ENCODE assay signal across 8 cellular contexts in the genomic region with DNA sequence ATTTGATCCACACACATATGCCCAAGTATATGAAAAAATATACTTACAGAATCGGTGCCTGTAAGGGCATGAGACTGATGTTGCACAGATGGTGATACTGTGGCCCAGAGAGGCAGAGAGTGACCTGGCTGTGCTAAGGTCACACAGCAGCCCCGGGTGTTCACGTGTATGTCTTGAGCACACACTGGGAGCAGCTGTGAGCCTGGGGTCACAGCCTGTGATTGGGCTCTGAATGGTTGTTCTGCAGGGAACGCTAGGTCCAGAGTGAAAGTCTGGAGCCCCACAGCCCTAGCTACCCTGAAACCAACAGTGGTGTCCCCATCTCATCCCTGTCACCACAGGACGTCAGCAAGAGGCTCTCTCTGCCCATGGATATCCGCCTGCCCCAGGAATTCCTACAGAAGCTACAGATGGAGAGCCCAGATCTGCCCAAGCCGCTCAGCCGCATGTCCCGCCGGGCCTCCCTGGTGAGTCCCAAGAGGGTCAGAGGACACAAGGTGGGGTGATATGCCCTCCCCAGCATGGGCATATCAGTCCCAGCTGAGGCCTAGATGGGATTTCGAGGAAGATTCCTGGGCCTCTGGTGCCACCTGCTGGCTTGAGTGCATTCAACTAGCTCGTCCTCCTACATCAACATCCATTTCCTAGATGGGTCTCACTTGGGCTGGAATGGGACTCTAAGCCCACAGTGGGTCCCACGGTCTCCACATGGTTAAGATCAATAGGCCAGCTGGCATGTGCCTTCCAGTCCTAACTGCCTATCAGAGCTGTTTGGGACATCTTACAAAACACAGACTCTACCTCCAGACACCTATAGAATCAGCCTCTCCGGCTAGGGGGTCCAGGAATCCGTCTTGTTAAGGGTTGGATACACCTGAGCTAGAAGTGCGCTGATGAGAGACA. TPM values are rescaled to one million over a fixed set of nuclear protein-coding genes. Genes with fewer than 3 reads are reported as not detected.
DNase-seq lines count a peak whose midpoint lies in the region; ATAC-seq and TF ChIP-seq lines count a peak whose summit lies in the region.

No MANE protein-coding gene starts in this region.

- intact Hi-C loops in heart left ventricle (cut with DNase I) = loop anchor here in 9 of 10 donors (1.0 to 10.0 kb wide), 7 partner anchors 35 to 249 kb away; no protein-coding TSS in a partner anchor

- no peaks in the 10 kb centered on the region for H3K9me3 ChIP-seq in heart left ventricle

- no peaks in the 10 kb centered on the region for H3K36me3 Mint-ChIP-seq in activated naive CD8-positive, alpha-beta T cell treated with anti-CD3 and anti-CD28 coated beads, Interleukin-2, amount 50 U/mL, for 24 hours (ENCODE audit: low read depth)

- CTCF ChIA-PET in GM10248 (lab: Yijun Ruan, JAX) = interaction anchor here (0.6 to 13.6 kb wide), 76 partner anchors 10 to 717 kb away, joined by 3 to 247 read pairs (median 5); a partner anchor contains a TSS

- H3K36me3 ChIP-seq in heart left ventricle = peaks cover 0 to 46% (median 0%) of the 10 kb centered on the region in 9 donors

- TF ChIP-seq POLR2A in heart left ventricle (IDR thresholded peaks at IDR 0.05) = no peak

- peak; percentile 77 for TF ChIP-seq CTCF in GM10248 (IDR thresholded peaks at IDR 0.05; ENCODE audit: control extremely low read depth, extremely low read depth, low read depth, missing control alignments)
- TF ChIP-seq CTCF in heart left ventricle (IDR thresholded peaks at IDR 0.05) = peak; percentile 64 to 88 (median 82)

- H3K27ac Mint-ChIP-seq in activated naive CD8-positive, alpha-beta T cell treated with anti-CD3 and anti-CD28 coated beads, Interleukin-2, amount 50 U/mL, for 24 hours = no peak overlapping the region

- POLR2A ChIA-PET in GM10248 (lab: Yijun Ruan, JAX) = no interaction called here

- no peak overlapping the region for H3K27ac ChIP-seq in heart left ventricle

- ATAC-seq in activated naive CD8-positive, alpha-beta T cell treated with anti-CD3 and anti-CD28 coated beads, Interleukin-2, amount 50 U/mL, for 24 hours = no peak
- ATAC-seq in heart left ventricle (peak; percentile 26 to 59 (median 46)), HG02759 (IDR thresholded peaks at IDR 0.05; ENCODE audit: unreplicated experiment) (no peak), GM18868 (IDR thresholded peaks at IDR 0.05; ENCODE audit: unreplicated experiment) (no peak)

- no peaks in the 10 kb centered on the region for H3K9me3 Mint-ChIP-seq in activated naive CD8-positive, alpha-beta T cell treated with anti-CD3 and anti-CD28 coated beads, Interleukin-2, amount 50 U/mL, for 24 hours

- H3K4me3 Mint-ChIP-seq in activated naive CD8-positive, alpha-beta T cell treated with anti-CD3 and anti-CD28 coated beads, Interleukin-2, amount 50 U/mL, for 24 hours = no peak overlapping the region

- no peaks in the 10 kb centered on the region for H3K27me3 ChIP-seq in heart left ventricle

- H3K27me3 Mint-ChIP-seq in activated naive CD8-positive, alpha-beta T cell treated with anti-CD3 and anti-CD28 coated beads, Interleukin-2, amount 50 U/mL, for 24 hours = no peaks in the 10 kb centered on the region

- WGBS in heart left ventricle, 4 donors = 46 to 60% (median 53%) methylated on average over 14 to 16 of the region's 16 CpGs

- H3K4me1 Mint-ChIP-seq in activated naive CD8-positive, alpha-beta T cell treated with anti-CD3 and anti-CD28 coated beads, Interleukin-2, amount 50 U/mL, for 24 hours = no peaks in the 10 kb centered on the region

- H3K4me1 ChIP-seq in heart left ventricle = peaks cover 0 to 74% (median 41%) of the 10 kb centered on the region in 12 donors

- DNase-seq in GM10248 (ENCODE audit: extremely low spot score) (peak; percentile 78), NCI-H1105 treated with DMSO at 0.1 percent for 48 hours (lab: John Stamatoyannopoulos, UW) (peak; percentile 73), SW480 (ENCODE audit: low spot score) (peak; percentile 60), heart left ventricle (peak; percentile 71 to 83 (median 76)), retina (peak; percentile 85)
- peak; percentile 82 for DNase-seq in activated naive CD8-positive, alpha-beta T cell treated with anti-CD3 and anti-CD28 coated beads, Interleukin-2, amount 50 U/mL, for 24 hours

- no peak overlapping the region for H3K4me3 ChIP-seq in heart left ventricle

RNA-seq across cellular contexts. Expression of a gene that starts 19.7 kb away (rescaled TPM):
- 100 to 1,000 TPM; 106 to 198 (median 141) TPM for total RNA-seq in heart left ventricle
- 100 to 1,000 TPM in 1 of 2 donors, 10 to 100 TPM in 1; 62.5 to 147 TPM for polyA plus RNA-seq in heart left ventricle

Comparison
In these comparisons a context has a peak if more than half of its experiments do, and no peak if none do; other contexts are left out.
1. ATAC-seq: peak in heart left ventricle (4 of 4); none in activated naive CD8-positive, alpha-beta T cell treated with anti-CD3 and anti-CD28 coated beads, Interleukin-2, amount 50 U/mL, for 24 hours (single experiment), HG02759 (single experiment) and GM18868 (single experiment).
2. Peak in every context shown above with its lines, with median percentiles within 50 percentile points of each other: DNase-seq.